ENCODE assay signal across 8 cellular contexts in the genomic region with DNA sequence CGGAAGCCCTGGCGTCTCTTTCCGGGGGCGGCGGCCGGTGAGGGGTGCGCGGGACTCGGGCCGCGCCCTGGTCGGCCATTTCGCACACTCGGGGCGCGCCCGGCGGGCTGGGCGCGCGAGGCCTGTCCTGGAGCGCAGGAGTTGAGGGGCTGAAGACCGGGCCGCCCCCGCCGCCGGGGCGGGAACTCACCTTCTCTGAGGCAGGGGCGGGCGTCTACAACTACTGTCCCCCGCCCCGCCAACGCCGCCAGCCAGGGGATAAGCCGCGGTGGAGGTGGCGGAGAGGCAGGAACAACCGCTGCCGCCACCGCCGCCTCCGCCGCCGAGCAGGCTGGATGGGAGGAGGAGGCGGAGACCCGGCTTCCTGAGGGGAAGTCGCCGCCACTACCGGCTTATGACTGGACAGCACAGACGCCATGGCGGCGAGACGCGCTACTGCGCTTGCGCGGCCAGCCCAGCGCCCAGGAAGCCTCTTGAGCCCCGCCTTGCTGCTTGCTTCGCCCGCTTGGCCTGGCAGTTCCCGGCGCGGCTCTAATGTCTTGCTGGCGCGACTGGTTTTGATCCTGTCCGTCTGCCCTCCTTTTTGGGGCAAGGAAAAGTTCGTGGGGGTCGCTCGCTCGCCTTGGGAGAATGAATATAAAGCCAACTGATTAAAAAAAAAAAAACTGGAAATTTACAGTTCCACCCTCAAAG. TPM values are rescaled to one million over a fixed set of nuclear protein-coding genes. Genes with fewer than 3 reads are reported as not detected.
DNase-seq lines count a peak whose midpoint lies in the region; ATAC-seq, FAIRE-seq and TF ChIP-seq lines count a peak whose summit lies in the region.

KRCC1 (minus strand) TSS at position 348 of the 693 bp plus-strand sequence. CDS start 27,220 bp downstream, outside the sequence.

- DNase-seq in Caco-2 (peak; percentile 95 to 97), HTR-8/SVneo (ENCODE audit: insufficient read length, low spot score) (peak; percentile 96), NOMO-1 treated with DMSO at 0.1 percent for 48 hours (lab: John Stamatoyannopoulos, UW; ENCODE audit: unreplicated experiment) (peak; percentile 83), memory B cell (ENCODE audit: low spot score in 2 of 2) (peak; percentile 89 to 90)
- peak; percentile 85 to 88 for DNase-seq in activated CD8-positive, alpha-beta memory T cell treated with anti-CD3 and anti-CD28 coated beads for 4 hours (ENCODE audit: low read depth in 2 of 2)
- peak; percentile 89 to 93 (median 90) for DNase-seq in effector memory CD8-positive, alpha-beta T cell
- peak; percentile 89 for DNase-seq in stimulated activated CD8-positive, alpha-beta memory T cell treated with anti-CD3 and anti-CD28 coated beads, Interleukin-12 subunit alpha, Interleukin-12 subunit beta, amount 100 ng/mL, for 1 hour (ENCODE audit: low read depth)

- H3K4me3 Mint-ChIP-seq in Caco-2 (ENCODE audit: unreplicated experiment) (peak within 1 kb of the TSS; percentile 97), memory B cell (peak within 1 kb of the TSS; percentile 87)
- peak within 1 kb of the TSS; percentile 85 to 95 for H3K4me3 Mint-ChIP-seq in effector memory CD8-positive, alpha-beta T cell

- no peaks in the 10 kb centered on the region for H3K9me3 ChIP-seq in Caco-2

- ATAC-seq in GM21381 (IDR thresholded peaks at IDR 0.05; ENCODE audit: unreplicated experiment): peak; percentile 94
- ATAC-seq in effector memory CD8-positive, alpha-beta T cell (replicated peaks): peak; percentile 90
- ATAC-seq in memory B cell (ENCODE audit: low read depth): peak; percentile 94

- no peaks in the 10 kb centered on the region for H3K9me3 Mint-ChIP-seq in Caco-2 (ENCODE audit: unreplicated experiment)
- no peaks in the 10 kb centered on the region for H3K9me3 Mint-ChIP-seq in effector memory CD8-positive, alpha-beta T cell
- no peaks in the 10 kb centered on the region for H3K9me3 Mint-ChIP-seq in memory B cell

- H3K4me3 ChIP-seq in Caco-2 (ENCODE audit: low read depth, low read length): peak within 1 kb of the TSS; percentile 90

- H3K27me3 Mint-ChIP-seq in Caco-2 (ENCODE audit: insufficient read depth, unreplicated experiment): no peaks in the 10 kb centered on the region
- H3K27me3 Mint-ChIP-seq in effector memory CD8-positive, alpha-beta T cell: no peaks in the 10 kb centered on the region
- no peaks in the 10 kb centered on the region for H3K27me3 Mint-ChIP-seq in memory B cell

- H3K36me3 ChIP-seq in Caco-2 (ENCODE audit: control insufficient read depth, insufficient read depth, low read length): no peaks in the 10 kb centered on the region

- POLR2A ChIA-PET in Caco-2 (lab: Charles Lee): no interaction called here

- no peak for TF ChIP-seq CTCF in Caco-2 (IDR thresholded peaks at IDR 0.05; ENCODE audit: insufficient read depth in 1 of 2, low read depth in 1 of 2, low read length in 1 of 2, severe bottlenecking in 1 of 2, unreplicated experiment in 1 of 2)

- H3K4me1 Mint-ChIP-seq in Caco-2 (ENCODE audit: low read depth, unreplicated experiment) (peaks cover 34% of the 10 kb centered on the region), memory B cell (peaks cover 31% of the 10 kb centered on the region)
- peaks cover 26 to 48% of the 10 kb centered on the region in 2 donors for H3K4me1 Mint-ChIP-seq in effector memory CD8-positive, alpha-beta T cell (ENCODE audit: low read depth in 2 of 2)

- intact Hi-C loops in Caco-2 (cut with micrococcal nuclease; ENCODE audit: unreplicated experiment): loop anchor here (1.0 kb wide), 2 partner anchors 39 to 132 kb away; partner anchors contain the start of gene RNU2-63P

- no TSS peak for BruUV-seq in Caco-2 (replicated peaks; lab: Mats Ljungman, UMichigan)

- CTCF ChIA-PET in Caco-2 (lab: Charles Lee): no interaction called here

- peaks cover 17% of the 10 kb centered on the region for H3K4me1 ChIP-seq in Caco-2

- peak; percentile 94 for FAIRE-seq in HTR-8/SVneo (lab: Jason Lieb, UNC)

- peak within 1 kb of the TSS; percentile 94 for H3K27ac Mint-ChIP-seq in Caco-2 (ENCODE audit: unreplicated experiment)
- peak within 1 kb of the TSS; percentile 91 to 97 for H3K27ac Mint-ChIP-seq in effector memory CD8-positive, alpha-beta T cell
- H3K27ac Mint-ChIP-seq in memory B cell: peak within 1 kb of the TSS; percentile 95

- no peaks in the 10 kb centered on the region for H3K27me3 ChIP-seq in Caco-2 (replicated peaks; ENCODE audit: control insufficient read depth, insufficient read depth, low read length)

- H3K36me3 Mint-ChIP-seq in Caco-2 (ENCODE audit: insufficient read depth, unreplicated experiment) (peaks cover 32% of the 10 kb centered on the region), memory B cell (peaks cover 8% of the 10 kb centered on the region)
- peaks cover 25% of the 10 kb centered on the region for H3K36me3 Mint-ChIP-seq in effector memory CD8-positive, alpha-beta T cell (ENCODE audit: insufficient read depth)

RNA-seq across cellular contexts. Expression of gene KRCC1, which starts in this region (rescaled TPM):
- 5.4 and 7.6 TPM in 2 replicates for total RNA-seq in Caco-2 (2022)

Comparison
In these comparisons a context has a peak if more than half of its experiments do, and no peak if none do; other contexts are left out.
1. Peak in every context shown above with its lines: DNase-seq, ATAC-seq and H3K4me3 ChIP-seq.